8 cellular contexts compared by ENCODE assay signal in the genomic region with DNA sequence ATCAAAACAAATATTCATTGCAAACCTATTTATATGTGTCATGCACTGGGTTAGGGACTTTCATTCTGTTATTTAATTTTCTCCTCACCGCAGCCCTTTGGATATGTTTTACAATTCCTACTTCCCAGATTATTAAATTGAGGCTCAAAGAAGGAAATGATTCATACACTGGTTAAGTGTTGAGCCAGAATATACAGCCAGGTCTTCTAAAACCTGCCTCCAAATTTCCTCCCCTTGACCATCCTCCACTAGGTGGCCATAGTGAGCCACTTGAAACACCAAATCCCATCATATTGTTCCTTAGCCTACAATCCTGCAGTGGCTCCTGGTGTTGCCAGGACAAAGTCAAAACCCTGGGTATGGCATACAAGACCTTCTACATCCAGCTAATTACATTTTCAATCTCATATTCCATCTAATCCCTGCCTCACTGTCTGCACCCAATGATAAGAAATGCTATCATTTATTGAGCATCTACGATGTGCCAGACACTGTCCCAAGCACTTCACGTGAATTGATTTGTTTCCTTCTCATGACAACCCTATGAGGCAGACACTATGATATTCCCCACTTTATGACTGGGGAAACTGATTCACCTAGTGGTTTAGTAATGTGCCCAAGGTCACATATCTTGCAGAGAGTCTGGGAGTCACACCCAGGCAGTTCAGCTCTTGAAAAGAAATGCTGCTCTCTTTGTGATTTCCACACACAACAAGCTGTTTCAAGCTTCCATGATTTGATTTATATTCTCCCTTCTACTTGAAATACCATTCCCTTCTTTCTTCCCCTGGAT. TPM values are rescaled to one million over a fixed set of nuclear protein-coding genes. Genes with fewer than 3 reads are reported as not detected.
A peak's percentile ranks its signal among the peaks of the same experiment; 100 is the strongest.
DNase-seq lines count a peak whose midpoint lies in the region; ATAC-seq and TF ChIP-seq lines count a peak whose summit lies in the region.

No MANE protein-coding gene starts in this region.

- no peak overlapping the region for H3K27ac Mint-ChIP-seq in natural killer cell
- H3K27ac Mint-ChIP-seq in natural killer cell treated with Interleukin-12 subunit alpha and Interleukin-12 subunit beta and Interleukin-15 and Interleukin-18, amount 100 ng/mL, for 72 hours: no peak overlapping the region

- no peak overlapping the region for H3K4me3 Mint-ChIP-seq in natural killer cell
- H3K4me3 Mint-ChIP-seq in natural killer cell treated with Interleukin-12 subunit alpha and Interleukin-12 subunit beta and Interleukin-15 and Interleukin-18, amount 100 ng/mL, for 72 hours: no peak overlapping the region

- peak in 1 of 3 donors; percentile 28 for ATAC-seq in natural killer cell
- no peak for ATAC-seq in natural killer cell treated with Interleukin-12 subunit alpha and Interleukin-12 subunit beta and Interleukin-15 and Interleukin-18, amount 100 ng/mL, for 72 hours
- peak; percentile 66 for ATAC-seq in mucosa of descending colon
- no peak for ATAC-seq in GM18520 (IDR thresholded peaks at IDR 0.05; ENCODE audit: unreplicated experiment)
- ATAC-seq in GM19023 (IDR thresholded peaks at IDR 0.05; ENCODE audit: unreplicated experiment): no peak

- H3K9me3 ChIP-seq in mucosa of descending colon: no peaks in the 10 kb centered on the region

- intact Hi-C loops in natural killer cell (cut with micrococcal nuclease): no loop called here
- intact Hi-C loops in mucosa of descending colon (cut with DNase I, micrococcal nuclease): loop anchor here (5.0 to 10.0 kb wide), 2 partner anchors 55 to 152 kb away; no protein-coding TSS in a partner anchor

- TF ChIP-seq CTCF in natural killer cell (IDR thresholded peaks at IDR 0.05): peak; percentile 41
- TF ChIP-seq CTCF in mucosa of descending colon (IDR thresholded peaks at IDR 0.05): peak; percentile 49

- H3K36me3 Mint-ChIP-seq in natural killer cell: no peaks in the 10 kb centered on the region
- no peaks in the 10 kb centered on the region for H3K36me3 Mint-ChIP-seq in natural killer cell treated with Interleukin-12 subunit alpha and Interleukin-12 subunit beta and Interleukin-15 and Interleukin-18, amount 100 ng/mL, for 72 hours

- H3K36me3 ChIP-seq in mucosa of descending colon (ENCODE audit: low read depth): no peaks in the 10 kb centered on the region

- H3K9me3 Mint-ChIP-seq in natural killer cell: no peaks in the 10 kb centered on the region
- no peaks in the 10 kb centered on the region for H3K9me3 Mint-ChIP-seq in natural killer cell treated with Interleukin-12 subunit alpha and Interleukin-12 subunit beta and Interleukin-15 and Interleukin-18, amount 100 ng/mL, for 72 hours

- DNase-seq in natural killer cell: no peak
- DNase-seq in natural killer cell treated with Interleukin-12 subunit alpha and Interleukin-12 subunit beta and Interleukin-15 and Interleukin-18, amount 100 ng/mL, for 72 hours (ENCODE audit: low spot score): no peak
- DNase-seq in NCI-H526 treated with DMSO at 0.1 percent for 48 hours (lab: John Stamatoyannopoulos, UW): peak; percentile 28
- DNase-seq in dermis blood vessel endothelial cell: peak; percentile 93
- DNase-seq in mucosa of descending colon: peak in 1 of 3 donors; percentile 77
- no peak for DNase-seq in middle frontal gyrus (ENCODE audit: extremely low spot score, low spot score)

- H3K4me1 Mint-ChIP-seq in natural killer cell: peaks cover 19% of the 10 kb centered on the region in 2 donors
- H3K4me1 Mint-ChIP-seq in natural killer cell treated with Interleukin-12 subunit alpha and Interleukin-12 subunit beta and Interleukin-15 and Interleukin-18, amount 100 ng/mL, for 72 hours (ENCODE audit: low read depth in 2 of 2): peaks cover 0 to 9% of the 10 kb centered on the region in 2 donors

- H3K4me3 ChIP-seq in mucosa of descending colon: no peak overlapping the region

- H3K27me3 Mint-ChIP-seq in natural killer cell (ENCODE audit: low read depth in 2 of 2): peaks cover 11 to 21% of the 10 kb centered on the region in 2 donors
- H3K27me3 Mint-ChIP-seq in natural killer cell treated with Interleukin-12 subunit alpha and Interleukin-12 subunit beta and Interleukin-15 and Interleukin-18, amount 100 ng/mL, for 72 hours: peaks cover 18 to 25% of the 10 kb centered on the region in 2 donors

- peaks cover 20% of the 10 kb centered on the region for H3K4me1 ChIP-seq in mucosa of descending colon (ENCODE audit: low read depth)

RNA-seq across cellular contexts. Expression of gene KIRREL1, which starts 23.6 kb away (rescaled TPM):
- total RNA-seq in natural killer cell (not detected), dermis blood vessel endothelial cell (28.2 and 35.4 TPM in 2 replicates), mucosa of descending colon (10 to 100 TPM in 2 of 3 donors, 1 to 10 TPM in 1; 3.4 to 29.5 (median 13.5) TPM)
- not detected for total RNA-seq in natural killer cell treated with Interleukin-12 subunit alpha and Interleukin-12 subunit beta and Interleukin-15 and Interleukin-18, amount 100 ng/mL, for 72 hours

Comparison
In these comparisons a context has a peak if more than half of its experiments do, and no peak if none do; other contexts are left out.
1. DNase-seq: peak in NCI-H526 treated with DMSO at 0.1 percent for 48 hours (single experiment) and dermis blood vessel endothelial cell (single experiment); none in natural killer cell (single experiment), natural killer cell treated with Interleukin-12 subunit alpha and Interleukin-12 subunit beta and Interleukin-15 and Interleukin-18, amount 100 ng/mL, for 72 hours (single experiment) and middle frontal gyrus (single experiment).
2. RNA of gene KIRREL1, which starts 23.6 kb away (total RNA-seq): 28.2 to 35.4 TPM in dermis blood vessel endothelial cell and 3.4 to 29.5 TPM in mucosa of descending colon; not detected in natural killer cell and not detected in natural killer cell treated with Interleukin-12 subunit alpha and Interleukin-12 subunit beta and Interleukin-15 and Interleukin-18, amount 100 ng/mL, for 72 hours; every median in the first group is over 4 times any median in the second.